Comparison of ENCODE assay signal across 1 cellular context in the genomic region with DNA sequence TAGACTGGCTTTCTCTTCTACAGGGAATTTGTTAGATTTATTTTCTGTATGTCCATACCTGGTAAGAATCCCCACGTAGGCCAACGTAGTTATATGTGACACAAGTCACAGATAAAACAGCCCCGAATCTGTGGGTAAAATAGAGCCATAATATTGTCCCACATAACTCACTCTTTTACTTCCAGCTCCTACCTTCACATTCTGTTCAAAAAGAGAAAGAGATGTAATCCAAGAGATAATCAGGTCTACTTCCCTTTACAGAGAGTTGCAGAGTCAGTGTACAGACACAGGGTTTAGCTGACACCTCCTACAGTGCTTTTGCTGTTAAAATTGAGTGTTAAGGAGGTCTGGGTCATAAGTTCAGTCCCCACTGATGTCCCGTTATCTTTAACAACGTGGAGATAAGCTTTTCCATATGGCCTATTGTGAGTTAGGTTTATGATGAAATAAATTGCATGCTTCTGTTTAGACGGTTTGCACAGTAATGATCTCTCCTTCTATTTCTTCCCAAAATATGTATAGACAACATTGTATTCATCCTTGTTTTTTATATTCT.
A peak's percentile ranks its signal among the peaks of the same experiment; 100 is the strongest.
TF ChIP-seq lines count a peak whose summit lies in the region.

No MANE protein-coding gene starts in this region.

TF ChIP-seq in K562, 482 proteins besides CTCF, POLR2A, EP300 and RAD21 (continued from another document):
- TF ChIP-seq, protein P1, sequence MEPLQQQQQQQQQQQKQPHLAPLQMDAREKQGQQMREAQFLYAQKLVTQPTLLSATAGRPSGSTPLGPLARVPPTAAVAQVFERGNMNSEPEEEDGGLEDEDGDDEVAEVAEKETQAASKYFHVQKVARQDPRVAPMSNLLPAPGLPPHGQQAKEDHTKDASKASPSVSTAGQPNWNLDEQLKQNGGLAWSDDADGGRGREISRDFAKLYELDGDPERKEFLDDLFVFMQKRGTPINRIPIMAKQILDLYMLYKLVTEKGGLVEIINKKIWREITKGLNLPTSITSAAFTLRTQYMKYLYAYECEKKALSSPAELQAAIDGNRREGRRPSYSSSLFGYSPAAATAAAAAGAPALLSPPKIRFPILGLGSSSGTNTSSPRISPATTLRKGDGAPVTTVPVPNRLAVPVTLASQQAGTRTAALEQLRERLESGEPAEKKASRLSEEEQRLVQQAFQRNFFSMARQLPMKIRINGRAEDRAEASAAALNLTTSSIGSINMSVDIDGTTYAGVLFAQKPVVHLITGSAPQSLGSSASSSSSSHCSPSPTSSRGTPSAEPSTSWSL (CRISPR knock-in tag; IDR thresholded peaks at IDR 0.05; ENCODE audit: borderline replicate concordance): no peak
- TF ChIP-seq MEIS2 (IDR thresholded peaks at IDR 0.05; ENCODE audit: partially characterized antibody): no peak
- TF ChIP-seq, protein P2, sequence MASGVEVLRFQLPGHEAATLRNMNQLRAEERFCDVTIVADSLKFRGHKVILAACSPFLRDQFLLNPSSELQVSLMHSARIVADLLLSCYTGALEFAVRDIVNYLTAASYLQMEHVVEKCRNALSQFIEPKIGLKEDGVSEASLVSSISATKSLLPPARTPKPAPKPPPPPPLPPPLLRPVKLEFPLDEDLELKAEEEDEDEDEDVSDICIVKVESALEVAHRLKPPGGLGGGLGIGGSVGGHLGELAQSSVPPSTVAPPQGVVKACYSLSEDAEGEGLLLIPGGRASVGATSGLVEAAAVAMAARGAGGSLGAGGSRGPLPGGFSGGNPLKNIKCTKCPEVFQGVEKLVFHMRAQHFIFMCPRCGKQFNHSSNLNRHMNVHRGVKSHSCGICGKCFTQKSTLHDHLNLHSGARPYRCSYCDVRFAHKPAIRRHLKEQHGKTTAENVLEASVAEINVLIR (CRISPR knock-in tag; IDR thresholded peaks at IDR 0.05): no peak
- TF ChIP-seq BHLHE40 (IDR thresholded peaks at IDR 0.05; ENCODE audit: low read length): no peak
- peak; percentile 43; the same call in 1 of the 2 replicates for TF ChIP-seq ADNP (tag; IDR thresholded peaks at IDR 0.05)
- TF ChIP-seq ZNF23 (CRISPR knock-in tag; IDR thresholded peaks at IDR 0.05): no peak
- TF ChIP-seq EWSR1 (IDR thresholded peaks at IDR 0.05; ENCODE audit: borderline replicate concordance, low read depth, partially characterized antibody): no peak
TF ChIP-seq in K562: peak in this region for 2.
